In genomic region chr21:35203093-35204021, GRCh38 we compare ENCODE assay signal across 9 cellular contexts.
DNase-seq lines count a peak whose midpoint lies in the region; ATAC-seq and TF ChIP-seq lines count a peak whose summit lies in the region.
"Had no signal": no experiment of that assay in that cellular context is flagged by ENCODE, and none has a peak within 500 bp of the region (broad histone marks: within the 10 kb centered on the region; RNA-seq: fewer than 3 reads in every experiment).

No MANE protein-coding gene starts in this region.

- no peaks in the 10 kb centered on the region for H3K36me3 ChIP-seq in uterus

- no peaks in the 10 kb centered on the region for H3K9me3 Mint-ChIP-seq in activated naive CD8-positive, alpha-beta T cell treated with anti-CD3 and anti-CD28 coated beads, Interleukin-2, amount 50 U/mL, for 24 hours
- peaks cover under 1% of the 10 kb centered on the region for H3K9me3 Mint-ChIP-seq in activated naive CD8-positive, alpha-beta T cell treated with anti-CD3 and anti-CD28 coated beads for 36 hours

- H3K27me3 Mint-ChIP-seq in activated naive CD8-positive, alpha-beta T cell treated with anti-CD3 and anti-CD28 coated beads, Interleukin-2, amount 50 U/mL, for 24 hours = peaks cover 3% of the 10 kb centered on the region
- no peaks in the 10 kb centered on the region for H3K27me3 Mint-ChIP-seq in activated naive CD8-positive, alpha-beta T cell treated with anti-CD3 and anti-CD28 coated beads for 36 hours

- intact Hi-C loops in uterus (cut with DNase I; ENCODE audit: low total_unique reads) = no loop called here
- intact Hi-C loops in posterior vena cava (cut with DNase I) = no loop called here

- H3K4me3 ChIP-seq in astrocyte of the spinal cord (ENCODE audit: low read depth, low read length) = no peak overlapping the region
- no peak overlapping the region for H3K4me3 ChIP-seq in uterus

- in situ Hi-C loops in astrocyte of the spinal cord (cut with HindIII; ENCODE audit: low sequenced_read_pairs) = no loop called here

- TF ChIP-seq CTCF in astrocyte of the spinal cord (IDR thresholded peaks at IDR 0.05; ENCODE audit: low read depth, low read length) = no peak
- no peak for TF ChIP-seq CTCF in uterus (IDR thresholded peaks at IDR 0.05)

- H3K27me3 ChIP-seq in uterus = no peaks in the 10 kb centered on the region

- H3K4me3 Mint-ChIP-seq in activated naive CD8-positive, alpha-beta T cell treated with anti-CD3 and anti-CD28 coated beads, Interleukin-2, amount 50 U/mL, for 24 hours = no peak overlapping the region
- no peak overlapping the region for H3K4me3 Mint-ChIP-seq in activated naive CD8-positive, alpha-beta T cell treated with anti-CD3 and anti-CD28 coated beads for 36 hours

- ATAC-seq in activated naive CD8-positive, alpha-beta T cell treated with anti-CD3 and anti-CD28 coated beads, Interleukin-2, amount 50 U/mL, for 24 hours = no peak

- H3K27ac ChIP-seq in uterus = peak overlapping the region; percentile 70 to 74

- H3K4me1 ChIP-seq in uterus = peaks cover 0 to 4% of the 10 kb centered on the region in 2 donors

- no peak for TF ChIP-seq POLR2A in uterus (IDR thresholded peaks at IDR 0.05)

- peak overlapping the region; percentile 44 for H3K27ac Mint-ChIP-seq in activated naive CD8-positive, alpha-beta T cell treated with anti-CD3 and anti-CD28 coated beads, Interleukin-2, amount 50 U/mL, for 24 hours
- no peak overlapping the region for H3K27ac Mint-ChIP-seq in activated naive CD8-positive, alpha-beta T cell treated with anti-CD3 and anti-CD28 coated beads for 36 hours

- no peaks in the 10 kb centered on the region for H3K9me3 ChIP-seq in uterus

- H3K4me1 Mint-ChIP-seq in activated naive CD8-positive, alpha-beta T cell treated with anti-CD3 and anti-CD28 coated beads, Interleukin-2, amount 50 U/mL, for 24 hours = peaks cover 58% of the 10 kb centered on the region
- H3K4me1 Mint-ChIP-seq in activated naive CD8-positive, alpha-beta T cell treated with anti-CD3 and anti-CD28 coated beads for 36 hours = peaks cover 41% of the 10 kb centered on the region

- H3K36me3 Mint-ChIP-seq in activated naive CD8-positive, alpha-beta T cell treated with anti-CD3 and anti-CD28 coated beads, Interleukin-2, amount 50 U/mL, for 24 hours (ENCODE audit: low read depth) = no peaks in the 10 kb centered on the region
- H3K36me3 Mint-ChIP-seq in activated naive CD8-positive, alpha-beta T cell treated with anti-CD3 and anti-CD28 coated beads for 36 hours = no peaks in the 10 kb centered on the region

- DNase-seq in activated naive CD8-positive, alpha-beta T cell treated with anti-CD3 and anti-CD28 coated beads, Interleukin-2, amount 50 U/mL, for 24 hours = no peak
- no peak for DNase-seq in activated naive CD8-positive, alpha-beta T cell treated with anti-CD3 and anti-CD28 coated beads for 36 hours
- DNase-seq in astrocyte of the spinal cord (ENCODE audit: low read depth, low spot score) (peak; percentile 93), kidney glomerular epithelial cell (lab: John Stamatoyannopoulos, UW) (peak; percentile 54), uterus (no peak), posterior vena cava (ENCODE audit: low spot score) (no peak), pons (ENCODE audit: low spot score) (no peak), DMS153 treated with DMSO at 0.1 percent for 48 hours (lab: John Stamatoyannopoulos, UW; ENCODE audit: unreplicated experiment) (no peak)
- DNase-seq: NCI-H1105 treated with DMSO at 0.1 percent for 48 hours had no signal

Comparison
In these comparisons a context has a peak if more than half of its experiments do, and no peak if none do; other contexts are left out.
1. DNase-seq: peak in astrocyte of the spinal cord (single experiment) and kidney glomerular epithelial cell (single experiment); none in activated naive CD8-positive, alpha-beta T cell treated with anti-CD3 and anti-CD28 coated beads, Interleukin-2, amount 50 U/mL, for 24 hours (single experiment), activated naive CD8-positive, alpha-beta T cell treated with anti-CD3 and anti-CD28 coated beads for 36 hours (single experiment), uterus (0 of 2), posterior vena cava (single experiment), pons (single experiment) and DMS153 treated with DMSO at 0.1 percent for 48 hours (single experiment).